ENCODE assay signal across 8 cellular contexts in the genomic region with DNA sequence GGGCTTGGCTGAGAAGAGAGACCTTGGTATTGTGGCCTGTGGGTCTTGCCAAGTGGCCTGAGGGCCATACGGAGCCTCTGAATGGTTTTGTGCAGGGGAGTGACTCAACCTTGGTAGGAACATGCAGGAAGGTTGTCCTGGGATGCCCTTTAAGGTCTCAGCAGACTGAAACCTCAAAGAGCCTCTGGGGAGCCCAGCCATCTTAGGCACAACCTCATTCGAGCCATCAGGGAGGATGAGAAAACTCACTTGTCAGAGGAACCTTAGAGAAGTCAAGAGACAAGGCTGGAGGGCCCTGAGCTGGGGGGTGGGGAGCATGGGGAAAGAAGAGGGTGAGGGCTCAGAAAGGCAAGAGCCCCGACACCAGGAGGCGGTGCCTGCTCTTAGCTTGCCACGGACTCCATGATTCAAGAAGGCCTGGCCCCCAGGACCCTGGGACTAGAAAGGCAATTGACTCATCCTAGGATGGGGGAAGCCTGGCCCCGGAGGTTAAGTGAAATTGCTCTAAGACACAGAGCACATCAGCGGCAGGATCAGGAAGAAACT. TPM values are rescaled to one million over a fixed set of nuclear protein-coding genes. Genes with fewer than 3 reads are reported as not detected.
DNase-seq lines count a peak whose midpoint lies in the region; ATAC-seq and TF ChIP-seq lines count a peak whose summit lies in the region.

No MANE protein-coding gene starts in this region.

- H3K4me3 ChIP-seq in HUES48 (ENCODE audit: low read depth, low read length) (peak overlapping the region; percentile 51), right atrium auricular region (peak overlapping the region in 1 of 2 donors; percentile 64)

- H3K27ac Mint-ChIP-seq in activated naive CD4-positive, alpha-beta T cell treated with anti-CD3 and anti-CD28 coated beads, Interleukin-2, amount 10 ng/mL, durations not matched to agents 7 days and 5 days: peak overlapping the region; percentile 96

- peaks cover 4% of the 10 kb centered on the region; the same call in 1 of the 2 replicates for H3K27me3 ChIP-seq in HUES48 (ENCODE audit: control insufficient read depth, insufficient read depth, low read length)
- no peaks in the 10 kb centered on the region for H3K27me3 ChIP-seq in right atrium auricular region

- DNase-seq in GM04503 (ENCODE audit: low read depth) (peak; percentile 83), right atrium auricular region (ENCODE audit: low spot score) (no peak), mucosa of gallbladder (ENCODE audit: low spot score) (no peak), LoVo (ENCODE audit: low spot score) (no peak)
- DNase-seq in activated naive CD4-positive, alpha-beta T cell treated with anti-CD3 and anti-CD28 coated beads, Interleukin-2, amount 10 ng/mL, durations not matched to agents 7 days and 5 days: peak; percentile 43
- DNase-seq in stimulated activated CD4-positive, alpha-beta T cell treated with anti-CD3 and anti-CD28 coated beads, Interleukin-4, amount 100 ng/mL, for 1 hour: peak; percentile 30

- CTCF ChIA-PET in activated naive CD4-positive, alpha-beta T cell treated with anti-CD3 and anti-CD28 coated beads, Interleukin-2, amount 10 ng/mL, durations not matched to agents 7 days and 5 days (lab: Charles Lee): interaction anchor here (1.0 kb wide), 1 partner anchor 14 kb away, joined by 4 read pairs; no protein-coding TSS in a partner anchor

- TF ChIP-seq CTCF in right atrium auricular region (IDR thresholded peaks at IDR 0.05): no peak

- no peak overlapping the region for H3K9ac ChIP-seq in HUES48 (ENCODE audit: low read depth, low read length)

- H3K27me3 Mint-ChIP-seq in activated naive CD4-positive, alpha-beta T cell treated with anti-CD3 and anti-CD28 coated beads, Interleukin-2, amount 10 ng/mL, durations not matched to agents 7 days and 5 days: no peaks in the 10 kb centered on the region

- no peaks in the 10 kb centered on the region for H3K9me3 Mint-ChIP-seq in activated naive CD4-positive, alpha-beta T cell treated with anti-CD3 and anti-CD28 coated beads, Interleukin-2, amount 10 ng/mL, durations not matched to agents 7 days and 5 days

- H3K4me1 Mint-ChIP-seq in activated naive CD4-positive, alpha-beta T cell treated with anti-CD3 and anti-CD28 coated beads, Interleukin-2, amount 10 ng/mL, durations not matched to agents 7 days and 5 days: peaks cover 53% of the 10 kb centered on the region

- peak; percentile 10 for ATAC-seq in GM21529 (IDR thresholded peaks at IDR 0.05; ENCODE audit: unreplicated experiment)

- H3K27ac ChIP-seq in HUES48 (ENCODE audit: low read depth, low read length) (peak overlapping the region; percentile 58), right atrium auricular region (peak overlapping the region; percentile 93 to 97)

- H3K9me3 ChIP-seq in HUES48 (ENCODE audit: control insufficient read depth, insufficient read depth, low read length) (no peaks in the 10 kb centered on the region), right atrium auricular region (no peaks in the 10 kb centered on the region)

- H3K36me3 ChIP-seq in HUES48 (ENCODE audit: control insufficient read depth, insufficient read depth, low read length) (no peaks in the 10 kb centered on the region), right atrium auricular region (no peaks in the 10 kb centered on the region)

- peaks cover 34% of the 10 kb centered on the region for H3K4me1 ChIP-seq in HUES48 (ENCODE audit: control insufficient read depth, insufficient read depth, low read length)
- H3K4me1 ChIP-seq in right atrium auricular region: peaks cover 0 to 64% of the 10 kb centered on the region in 2 donors

- H3K4me3 Mint-ChIP-seq in activated naive CD4-positive, alpha-beta T cell treated with anti-CD3 and anti-CD28 coated beads, Interleukin-2, amount 10 ng/mL, durations not matched to agents 7 days and 5 days: peak overlapping the region; percentile 77

- peaks cover 3% of the 10 kb centered on the region for H3K36me3 Mint-ChIP-seq in activated naive CD4-positive, alpha-beta T cell treated with anti-CD3 and anti-CD28 coated beads, Interleukin-2, amount 10 ng/mL, durations not matched to agents 7 days and 5 days

RNA-seq across cellular contexts. Expression of gene IFI6, which starts 13.0 kb away (rescaled TPM):
- total RNA-seq in right atrium auricular region (10 to 100 TPM; 40.2 to 43.3 TPM), mucosa of gallbladder (302 TPM)

RNA-seq across cellular contexts. Expression of gene FGR, which starts 24.0 kb away (rescaled TPM):
- 10 to 100 TPM in 1 of 2 donors, 1 to 10 TPM in 1; 5.7 to 19.8 TPM for total RNA-seq in right atrium auricular region
- total RNA-seq in mucosa of gallbladder: 7.6 TPM

RNA-seq across cellular contexts. Expression of gene AHDC1, which starts 55.1 kb away (rescaled TPM):
- total RNA-seq in right atrium auricular region: 10 to 100 TPM; 23.5 to 35.0 TPM
- total RNA-seq in mucosa of gallbladder: 61.6 TPM

Comparison
In these comparisons a context has a peak if more than half of its experiments do, and no peak if none do; other contexts are left out.
1. DNase-seq: peak in GM04503 (single experiment), activated naive CD4-positive, alpha-beta T cell treated with anti-CD3 and anti-CD28 coated beads, Interleukin-2, amount 10 ng/mL, durations not matched to agents 7 days and 5 days (single experiment) and stimulated activated CD4-positive, alpha-beta T cell treated with anti-CD3 and anti-CD28 coated beads, Interleukin-4, amount 100 ng/mL, for 1 hour (single experiment); none in right atrium auricular region (single experiment), mucosa of gallbladder (single experiment) and LoVo (single experiment).